12 cellular contexts compared by ENCODE assay signal in genomic region chr14:89252887-89253532, GRCh38.
DNase-seq lines count a peak whose midpoint lies in the region; ATAC-seq and TF ChIP-seq lines count a peak whose summit lies in the region.
"Had no signal": no experiment of that assay in that cellular context is flagged by ENCODE, and none has a peak within 500 bp of the region (broad histone marks: within the 10 kb centered on the region; RNA-seq: fewer than 3 reads in every experiment).

No MANE protein-coding gene starts in this region.

- no peak overlapping the region for H3K4me2 ChIP-seq in GM23338

- DNase-seq in GM23338 (ENCODE audit: low spot score) (peak; percentile 57), NCI-H1092 treated with DMSO at 0.1 percent for 48 hours (lab: John Stamatoyannopoulos, UW) (peak; percentile 43), natural killer cell (no peak), NCI-H187 treated with DMSO at 0.1 percent for 48 hours (lab: John Stamatoyannopoulos, UW) (no peak)
- DNase-seq in stimulated activated CD4-positive, alpha-beta T cell treated with anti-CD3 and anti-CD28 coated beads, Interleukin-12 subunit alpha, Interleukin-12 subunit beta, amount 100 ng/mL, for 4 hours, result no peak
- DNase-seq: occipital lobe; stimulated activated CD4-positive, alpha-beta T cell treated with anti-CD3 and anti-CD28 coated beads, Interleukin-4, amount 100 ng/mL, for 1 hour had no signal

- no peak for TF ChIP-seq POLR2A in GM18505 (IDR thresholded peaks at IDR 0.05; ENCODE audit: borderline replicate concordance, extremely low read depth, insufficient read depth, insufficient read length)

- ATAC-seq in GM23338 (peak; percentile 69), natural killer cell (no peak), GM18505 (IDR thresholded peaks at IDR 0.05; ENCODE audit: unreplicated experiment) (no peak), GM19467 (IDR thresholded peaks at IDR 0.05; ENCODE audit: unreplicated experiment) (no peak)
- ATAC-seq: K562 had no signal

- H3K4me1 ChIP-seq in GM23338 (ENCODE audit: insufficient read depth), result peaks cover 25% of the 10 kb centered on the region

- peaks cover 30% of the 10 kb centered on the region for H4K20me1 ChIP-seq in GM23338 (replicated peaks; ENCODE audit: insufficient read depth)

- H3K79me2 ChIP-seq in GM23338 (replicated peaks; ENCODE audit: insufficient read depth), result peaks cover 100% of the 10 kb centered on the region

- no peak overlapping the region for H2AFZ ChIP-seq in GM23338

- H3K36me3 Mint-ChIP-seq in GM23338 (ENCODE audit: low read depth), result peaks cover 54% of the 10 kb centered on the region
- peaks cover 60% of the 10 kb centered on the region for H3K36me3 Mint-ChIP-seq in dendritic cell treated with granulocyte-macrophage colony-stimulating factor and Interleukin-4, amounts not matched to agents 40 ng/mL and 50 ng/mL, for 4 days (ENCODE audit: low read depth)
- H3K36me3 Mint-ChIP-seq in natural killer cell, result no peaks in the 10 kb centered on the region

- peaks cover 10% of the 10 kb centered on the region; the same call in 1 of the 2 replicates for H3K9me2 ChIP-seq in GM23338 (ENCODE audit: insufficient read depth)

- no peak overlapping the region for H3K4me3 Mint-ChIP-seq in GM23338
- no peak overlapping the region for H3K4me3 Mint-ChIP-seq in dendritic cell treated with granulocyte-macrophage colony-stimulating factor and Interleukin-4, amounts not matched to agents 40 ng/mL and 50 ng/mL, for 4 days
- no peak overlapping the region for H3K4me3 Mint-ChIP-seq in natural killer cell

- no peaks in the 10 kb centered on the region for H3K36me3 ChIP-seq in GM23338 (ENCODE audit: insufficient read depth)

- H3K9me3 Mint-ChIP-seq in GM23338, result no peaks in the 10 kb centered on the region
- H3K9me3 Mint-ChIP-seq in dendritic cell treated with granulocyte-macrophage colony-stimulating factor and Interleukin-4, amounts not matched to agents 40 ng/mL and 50 ng/mL, for 4 days, result no peaks in the 10 kb centered on the region
- no peaks in the 10 kb centered on the region for H3K9me3 Mint-ChIP-seq in natural killer cell

- H3K27me3 Mint-ChIP-seq in GM23338 (ENCODE audit: insufficient read depth, low read depth, poor library complexity) (peaks cover 16% of the 10 kb centered on the region), natural killer cell (ENCODE audit: low read depth in 2 of 2) (no peaks in the 10 kb centered on the region)
- H3K27me3 Mint-ChIP-seq in dendritic cell treated with granulocyte-macrophage colony-stimulating factor and Interleukin-4, amounts not matched to agents 40 ng/mL and 50 ng/mL, for 4 days, result no peaks in the 10 kb centered on the region

- intact Hi-C loops in dendritic cell treated with granulocyte-macrophage colony-stimulating factor and Interleukin-4, amounts not matched to agents 40 ng/mL and 50 ng/mL, for 4 days (cut with micrococcal nuclease), result no loop called here
- intact Hi-C loops in natural killer cell (cut with micrococcal nuclease), result no loop called here

- H3K4me1 Mint-ChIP-seq in GM23338 (peaks cover 52% of the 10 kb centered on the region), natural killer cell (peaks cover 77 to 84% of the 10 kb centered on the region in 2 donors)
- H3K4me1 Mint-ChIP-seq in dendritic cell treated with granulocyte-macrophage colony-stimulating factor and Interleukin-4, amounts not matched to agents 40 ng/mL and 50 ng/mL, for 4 days (ENCODE audit: low read depth), result peaks cover 37% of the 10 kb centered on the region

- H3F3A ChIP-seq in GM23338 (replicated peaks; ENCODE audit: low read depth), result 0 out of 2 replicates have a peak, but pooled peaks cover 4% of the 10 kb centered on the region

- peak; percentile 26 to 56 for TF ChIP-seq CTCF in GM23338 (conservative IDR thresholded peaks at IDR 0.05; ENCODE audit: low read depth in 2 of 2)
- TF ChIP-seq CTCF in natural killer cell (IDR thresholded peaks at IDR 0.05), result no peak

- H3K27ac Mint-ChIP-seq in GM23338 (peak overlapping the region; percentile 68; the same call in 1 of the 2 replicates), natural killer cell (peak overlapping the region; percentile 70 to 79)
- peak overlapping the region; percentile 39 for H3K27ac Mint-ChIP-seq in dendritic cell treated with granulocyte-macrophage colony-stimulating factor and Interleukin-4, amounts not matched to agents 40 ng/mL and 50 ng/mL, for 4 days

- H3K4me3 ChIP-seq in GM23338, result no peak overlapping the region
- H3K4me3 ChIP-seq: K562 had no signal

- no peaks in the 10 kb centered on the region for H3K27me3 ChIP-seq in GM23338 (ENCODE audit: insufficient read depth)

- 0 out of 2 replicates have a peak overlapping the region, but pooled peaks have one; percentile 6 for H3K27ac ChIP-seq in GM23338 (ENCODE audit: low read depth)
- H3K27ac ChIP-seq: epithelial cell of prostate had no signal

TF ChIP-seq in GM23338, 12 proteins besides CTCF, POLR2A, EP300 and RAD21:
- TF ChIP-seq JUNB (IDR thresholded peaks at IDR 0.05; ENCODE audit: unreplicated experiment) (no peak), ZNF114 (CRISPR knock-in tag; IDR thresholded peaks at IDR 0.05) (no peak), CREB1 (CRISPR knock-in tag; IDR thresholded peaks at IDR 0.05; ENCODE audit: low read depth) (no peak), ZNF462 (CRISPR knock-in tag; IDR thresholded peaks at IDR 0.05) (no peak), POLR2AphosphoS5 (IDR thresholded peaks at IDR 0.05; ENCODE audit: low read depth) (no peak)

Comparison
In these comparisons a context has a peak if more than half of its experiments do, and no peak if none do; other contexts are left out.
1. DNase-seq: peak in GM23338 (single experiment) and NCI-H1092 treated with DMSO at 0.1 percent for 48 hours (single experiment); none in natural killer cell (single experiment), NCI-H187 treated with DMSO at 0.1 percent for 48 hours (single experiment) and stimulated activated CD4-positive, alpha-beta T cell treated with anti-CD3 and anti-CD28 coated beads, Interleukin-12 subunit alpha, Interleukin-12 subunit beta, amount 100 ng/mL, for 4 hours (single experiment).
2. Peak in every context shown above with its lines, with median percentiles within 50 percentile points of each other: H3K27ac Mint-ChIP-seq.